Comparison of ENCODE assay signal across 15 cellular contexts in the genomic region with DNA sequence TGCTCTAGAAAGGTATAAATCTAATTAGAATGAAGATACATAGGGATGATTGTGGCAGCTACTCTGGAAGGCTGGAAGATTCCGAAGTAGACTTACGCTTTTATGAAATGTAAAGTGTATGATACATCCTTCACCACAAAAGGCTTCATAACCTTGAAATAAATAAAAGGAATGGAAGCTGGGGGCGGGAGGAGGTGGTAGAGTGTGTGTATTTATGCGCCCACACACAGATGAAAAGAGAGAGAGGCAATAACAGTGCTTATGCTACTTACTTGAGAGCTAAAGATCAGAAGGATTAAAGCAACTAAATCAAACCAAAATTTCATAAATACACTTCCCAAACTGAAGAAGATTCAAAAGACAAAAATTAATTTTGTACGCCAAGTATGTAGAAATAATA. TPM values are rescaled to one million over a fixed set of nuclear protein-coding genes. Genes with fewer than 3 reads are reported as not detected.
DNase-seq lines count a peak whose midpoint lies in the region; ATAC-seq and TF ChIP-seq lines count a peak whose summit lies in the region.
"Had no signal": no experiment of that assay in that cellular context is flagged by ENCODE, and none has a peak within 500 bp of the region (broad histone marks: within the 10 kb centered on the region; RNA-seq: fewer than 3 reads in every experiment).

No MANE protein-coding gene starts in this region.

- POLR2A ChIA-PET in activated CD4-positive, alpha-beta T cell treated with anti-CD3 and anti-CD28 coated beads for 36 hours (lab: Charles Lee), result interaction anchor here (0.7 kb wide), 1 partner anchor 92 kb away, joined by 3 read pairs; no protein-coding TSS in a partner anchor

- no peaks in the 10 kb centered on the region for H3K9me3 Mint-ChIP-seq in activated CD4-positive, alpha-beta T cell treated with anti-CD3 and anti-CD28 coated beads for 36 hours (ENCODE audit: low read depth)
- H3K9me3 Mint-ChIP-seq in activated CD4-positive, alpha-beta T cell treated with anti-CD3 and anti-CD28 coated beads, Interleukin-2, amount 10 ng/mL, durations not matched to agents 24 days and 14 days, result no peaks in the 10 kb centered on the region
- no peaks in the 10 kb centered on the region for H3K9me3 Mint-ChIP-seq in endothelial cell (ENCODE audit: unreplicated experiment)

- peaks cover 10% of the 10 kb centered on the region for H3K4me1 Mint-ChIP-seq in activated CD4-positive, alpha-beta T cell treated with anti-CD3 and anti-CD28 coated beads for 36 hours
- peaks cover 7% of the 10 kb centered on the region for H3K4me1 Mint-ChIP-seq in activated CD4-positive, alpha-beta T cell treated with anti-CD3 and anti-CD28 coated beads, Interleukin-2, amount 10 ng/mL, durations not matched to agents 24 days and 14 days
- H3K4me1 Mint-ChIP-seq in endothelial cell (ENCODE audit: unreplicated experiment), result no peaks in the 10 kb centered on the region

- no peaks in the 10 kb centered on the region for H3K27me3 Mint-ChIP-seq in activated CD4-positive, alpha-beta T cell treated with anti-CD3 and anti-CD28 coated beads for 36 hours
- H3K27me3 Mint-ChIP-seq in activated CD4-positive, alpha-beta T cell treated with anti-CD3 and anti-CD28 coated beads, Interleukin-2, amount 10 ng/mL, durations not matched to agents 24 days and 14 days, result no peaks in the 10 kb centered on the region
- H3K27me3 Mint-ChIP-seq in endothelial cell (ENCODE audit: unreplicated experiment), result no peaks in the 10 kb centered on the region

- H3K27me3 ChIP-seq in heart right ventricle (no peaks in the 10 kb centered on the region), psoas muscle (ENCODE audit: insufficient read depth in 3 of 3, low read length in 2 of 3) (no peaks in the 10 kb centered on the region)

- CTCF ChIA-PET in activated CD4-positive, alpha-beta T cell treated with anti-CD3 and anti-CD28 coated beads for 36 hours (lab: Charles Lee), result interaction anchor here (1.0 to 1.5 kb wide), 6 partner anchors 15 to 150 kb away, joined by 3 to 6 read pairs (median 4); partner anchors contain the start of gene CBX5

- intact Hi-C loops in activated CD4-positive, alpha-beta T cell treated with anti-CD3 and anti-CD28 coated beads for 36 hours (cut with DNase I, micrococcal nuclease), result no loop called here
- intact Hi-C loops in activated CD4-positive, alpha-beta T cell treated with anti-CD3 and anti-CD28 coated beads, Interleukin-2, amount 10 ng/mL, durations not matched to agents 24 days and 14 days (cut with micrococcal nuclease), result no loop called here
- intact Hi-C loops in heart right ventricle (cut with DNase I), result no loop called here
- intact Hi-C loops in Right ventricle myocardium superior (cut with DNase I), result no loop called here
- intact Hi-C loops in psoas muscle (cut with DNase I), result no loop called here
- intact Hi-C loops in sciatic nerve (cut with DNase I), result no loop called here

- H3K36me3 ChIP-seq in heart right ventricle (peaks cover 0 to 91% (median 18%) of the 10 kb centered on the region in 9 donors), psoas muscle (ENCODE audit: insufficient read depth in 1 of 2, low read depth in 1 of 2) (peaks cover 0 to 37% of the 10 kb centered on the region in 2 donors)

- ATAC-seq in activated CD4-positive, alpha-beta T cell treated with anti-CD3 and anti-CD28 coated beads for 36 hours, result no peak
- ATAC-seq in heart right ventricle (no peak), Right ventricle myocardium superior (ENCODE audit: poor library complexity) (no peak), psoas muscle (no peak), GM18873 (IDR thresholded peaks at IDR 0.05; ENCODE audit: low FRiP score, unreplicated experiment) (no peak), sciatic nerve (no peak)

- H3K4me1 ChIP-seq in heart right ventricle (peaks cover 0 to 41% (median 12%) of the 10 kb centered on the region in 9 donors), psoas muscle (peaks cover 9% of the 10 kb centered on the region)

- H3K27ac Mint-ChIP-seq in activated CD4-positive, alpha-beta T cell treated with anti-CD3 and anti-CD28 coated beads for 36 hours, result peak overlapping the region; percentile 7
- no peak overlapping the region for H3K27ac Mint-ChIP-seq in activated CD4-positive, alpha-beta T cell treated with anti-CD3 and anti-CD28 coated beads, Interleukin-2, amount 10 ng/mL, durations not matched to agents 24 days and 14 days
- H3K27ac Mint-ChIP-seq in endothelial cell (ENCODE audit: unreplicated experiment), result no peak overlapping the region

- no peak for DNase-seq in activated CD4-positive, alpha-beta T cell treated with anti-CD3 and anti-CD28 coated beads for 36 hours
- no peak for DNase-seq in activated CD4-positive, alpha-beta T cell treated with anti-CD3 and anti-CD28 coated beads, Interleukin-2, amount 10 ng/mL, durations not matched to agents 24 days and 14 days
- DNase-seq in heart right ventricle (no peak), Right ventricle myocardium superior (no peak), endothelial cell (ENCODE audit: low spot score) (no peak), psoas muscle (no peak), sciatic nerve (ENCODE audit: low spot score) (no peak)
- DNase-seq: DMS79 treated with DMSO at 0.1 percent for 48 hours, NCI-H1436, NCI-H1930, NCI-H345, NCI-H524 treated with DMSO at 0.1 percent for 48 hours had no signal

- WGBS in heart right ventricle, 2 donors, result 96% methylated on average over 5 of the region's 5 CpGs
- 95 to 99% (median 96%) methylated on average over 5 of the region's 5 CpGs for WGBS in psoas muscle, 3 donors

- H3K4me3 ChIP-seq in heart right ventricle (no peak overlapping the region), psoas muscle (no peak overlapping the region)

- TF ChIP-seq CTCF in heart right ventricle (IDR thresholded peaks at IDR 0.05), result no peak
- TF ChIP-seq CTCF in endothelial cell (IDR thresholded peaks at IDR 0.05; ENCODE audit: unreplicated experiment), result no peak
- TF ChIP-seq CTCF in psoas muscle (IDR thresholded peaks at IDR 0.05), result no peak

- H3K27ac ChIP-seq in heart right ventricle (peak overlapping the region in 7 of 10 donors; percentile 58 to 73 (median 70)), psoas muscle (peak overlapping the region; percentile 17)
- H3K27ac ChIP-seq: 22Rv1 had no signal

- H3K4me3 Mint-ChIP-seq in activated CD4-positive, alpha-beta T cell treated with anti-CD3 and anti-CD28 coated beads for 36 hours, result no peak overlapping the region
- no peak overlapping the region for H3K4me3 Mint-ChIP-seq in activated CD4-positive, alpha-beta T cell treated with anti-CD3 and anti-CD28 coated beads, Interleukin-2, amount 10 ng/mL, durations not matched to agents 24 days and 14 days
- H3K4me3 Mint-ChIP-seq in endothelial cell (ENCODE audit: unreplicated experiment), result peak overlapping the region; percentile 40
- H3K4me3 Mint-ChIP-seq: CD14-positive monocyte had no signal

- H3K9me3 ChIP-seq in heart right ventricle (no peaks in the 10 kb centered on the region), psoas muscle (no peaks in the 10 kb centered on the region)

- peaks cover 39% of the 10 kb centered on the region for H3K36me3 Mint-ChIP-seq in activated CD4-positive, alpha-beta T cell treated with anti-CD3 and anti-CD28 coated beads for 36 hours (ENCODE audit: low read depth)
- peaks cover 44% of the 10 kb centered on the region for H3K36me3 Mint-ChIP-seq in activated CD4-positive, alpha-beta T cell treated with anti-CD3 and anti-CD28 coated beads, Interleukin-2, amount 10 ng/mL, durations not matched to agents 24 days and 14 days (ENCODE audit: low read depth)
- peaks cover 15% of the 10 kb centered on the region for H3K36me3 Mint-ChIP-seq in endothelial cell (ENCODE audit: low read depth, unreplicated experiment)

RNA-seq across cellular contexts. Expression of gene CBX5, which starts 30.4 kb away (rescaled TPM):
- 100 to 1,000 TPM; 140 to 146 TPM for total RNA-seq in activated CD4-positive, alpha-beta T cell treated with anti-CD3 and anti-CD28 coated beads for 36 hours
- 108 and 113 TPM in 2 replicates for total RNA-seq in activated CD4-positive, alpha-beta T cell treated with anti-CD3 and anti-CD28 coated beads, Interleukin-2, amount 10 ng/mL, durations not matched to agents 24 days and 14 days
- total RNA-seq in heart right ventricle, result 10 to 100 TPM; 44.4 to 53.5 (median 49.7) TPM
- 10 to 100 TPM; 13.4 to 19.2 TPM for polyA plus RNA-seq in heart right ventricle
- total RNA-seq in Right ventricle myocardium superior, result 41.0 TPM
- 173 TPM for total RNA-seq in endothelial cell (ENCODE audit: unreplicated experiment)
- total RNA-seq in psoas muscle, result 10 to 100 TPM; 12.1 to 19.3 (median 16.4) TPM
- polyA plus RNA-seq in psoas muscle, result 1 to 10 TPM; 5.2 to 9.3 (median 8.4) TPM
- 77.9 TPM for total RNA-seq in sciatic nerve

RNA-seq across cellular contexts. Expression of gene HNRNPA1, which starts 31.0 kb away (rescaled TPM):
- total RNA-seq in activated CD4-positive, alpha-beta T cell treated with anti-CD3 and anti-CD28 coated beads for 36 hours, result 1,000 to 10,000 TPM; 1,642 to 2,308 TPM
- 1,861 and 1,892 TPM in 2 replicates for total RNA-seq in activated CD4-positive, alpha-beta T cell treated with anti-CD3 and anti-CD28 coated beads, Interleukin-2, amount 10 ng/mL, durations not matched to agents 24 days and 14 days
- total RNA-seq in heart right ventricle, result 100 to 1,000 TPM; 419 to 538 (median 462) TPM
- 100 to 1,000 TPM; 353 to 641 TPM for polyA plus RNA-seq in heart right ventricle
- 389 TPM for total RNA-seq in Right ventricle myocardium superior
- 1,804 TPM for total RNA-seq in endothelial cell (ENCODE audit: unreplicated experiment)
- 100 to 1,000 TPM; 282 to 601 (median 458) TPM for total RNA-seq in psoas muscle
- 100 to 1,000 TPM; 310 to 826 (median 453) TPM for polyA plus RNA-seq in psoas muscle
- 694 TPM for total RNA-seq in sciatic nerve

RNA-seq across cellular contexts. Expression of gene NFE2, which starts 51.3 kb away (rescaled TPM):
- total RNA-seq in activated CD4-positive, alpha-beta T cell treated with anti-CD3 and anti-CD28 coated beads for 36 hours, result not detected
- not detected in 2 replicates for total RNA-seq in activated CD4-positive, alpha-beta T cell treated with anti-CD3 and anti-CD28 coated beads, Interleukin-2, amount 10 ng/mL, durations not matched to agents 24 days and 14 days
- 1 to 10 TPM in 1 of 10 donors, under 1 TPM in 8, not detected in 1; 0.17 to 1.4 (median 0.50) TPM for total RNA-seq in heart right ventricle
- polyA plus RNA-seq in heart right ventricle, result under 1 TPM in 1 of 2 donors, not detected in 1; 0.28 TPM
- 0.40 TPM for total RNA-seq in Right ventricle myocardium superior
- 0.49 TPM for total RNA-seq in endothelial cell (ENCODE audit: unreplicated experiment)
- 1 to 10 TPM in 1 of 4 donors, under 1 TPM in 3; 0.30 to 1.6 (median 0.50) TPM for total RNA-seq in psoas muscle
- polyA plus RNA-seq in psoas muscle, result under 1 TPM; 0.10 to 0.26 (median 0.18) TPM
- 7.7 TPM for total RNA-seq in sciatic nerve
